ENCODE assay signal across 23 cellular contexts in the genomic region with DNA sequence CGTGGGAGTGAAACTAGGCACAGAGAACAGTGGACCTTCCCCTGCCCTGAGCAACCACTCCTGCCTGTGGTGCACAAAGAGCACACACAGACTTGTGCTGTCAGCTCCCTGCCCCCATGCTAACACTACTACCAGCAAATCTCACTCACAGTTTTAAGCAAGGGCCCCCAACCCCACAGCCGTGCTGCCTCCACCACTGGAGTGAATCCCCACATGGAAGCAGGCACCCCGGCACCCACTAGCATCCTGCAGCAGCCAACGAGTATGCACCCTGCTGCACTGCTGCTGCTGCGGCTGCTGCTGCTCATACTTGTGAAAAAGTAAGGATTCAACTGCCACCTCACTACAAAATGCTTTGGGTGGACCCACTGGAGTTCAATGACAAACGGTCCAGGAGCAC.
"Had no signal": no experiment of that assay in that cellular context is flagged by ENCODE, and none has a peak within 500 bp of the region (broad histone marks: within the 10 kb centered on the region; RNA-seq: fewer than 3 reads in every experiment).

No MANE protein-coding gene starts in this region.

- DNase-seq: activated CD4-positive, alpha-beta memory T cell treated with anti-CD3 and anti-CD28 coated beads for 36 hours; activated CD4-positive, alpha-beta T cell treated with anti-CD3 and anti-CD28 coated beads for 36 hours; activated CD4-positive, alpha-beta T cell treated with anti-CD3 and anti-CD28 coated beads, Interleukin-2, amount 10 ng/mL, durations not matched to agents 24 days and 14 days; activated CD4-positive, CD25-positive, alpha-beta regulatory T cell; activated CD4-positive, CD25-positive, alpha-beta regulatory T cell treated with anti-CD3 and anti-CD28 coated beads, Interleukin-2, amount 50 U/mL, for 72 hours; activated CD8-positive, alpha-beta memory T cell treated with anti-CD3 and anti-CD28 coated beads, Interleukin-2, amount 10 ng/mL, durations not matched to agents 7 days and 5 days; activated CD8-positive, alpha-beta memory T cell treated with anti-CD3 and anti-CD28 coated beads, Interleukin-2, amount 50 U/mL, for 4 hours; activated CD8-positive, alpha-beta T cell treated with anti-CD3 and anti-CD28 coated beads, Interleukin-2, amount 10 ng/mL, durations not matched to agents 7 days and 5 days; activated gamma-delta T cell; activated naive CD4-positive, alpha-beta T cell; activated naive CD4-positive, alpha-beta T cell treated with anti-CD3 and anti-CD28 coated beads, Interleukin-2, amount 10 ng/mL, durations not matched to agents 7 days and 5 days; activated naive CD8-positive, alpha-beta T cell treated with anti-CD3 and anti-CD28 coated beads, Interleukin-2, amount 10 ng/mL, durations not matched to agents 7 days and 5 days; activated T-cell treated with anti-CD3 and anti-CD28 coated beads, Interleukin-2, amount 50 U/mL, for 24 hours; activated T-cell treated with anti-CD3 and anti-CD28 coated beads, Interleukin-2, amount 50 U/mL, for 72 hours; brain microvascular endothelial cell; caudate nucleus; colonic mucosa; effector memory CD4-positive, alpha-beta T cell; endodermal cell; foreskin fibroblast; T-helper 2 cell had no signal

- H3K27ac ChIP-seq: brain microvascular endothelial cell, colonic mucosa had no signal

- H3K9me3 ChIP-seq: colonic mucosa had no signal

- H3K27me3 ChIP-seq: brain microvascular endothelial cell, colonic mucosa had no signal

- H3K4me1 ChIP-seq: colonic mucosa had no signal

- H3K36me3 ChIP-seq: brain microvascular endothelial cell, colonic mucosa had no signal

- ATAC-seq: activated CD4-positive, alpha-beta T cell treated with anti-CD3 and anti-CD28 coated beads for 36 hours; activated CD8-positive, alpha-beta memory T cell treated with anti-CD3 and anti-CD28 coated beads, Interleukin-2, amount 10 ng/mL, durations not matched to agents 7 days and 5 days; activated CD8-positive, alpha-beta T cell treated with anti-CD3 and anti-CD28 coated beads, Interleukin-2, amount 10 ng/mL, durations not matched to agents 7 days and 5 days; activated naive CD4-positive, alpha-beta T cell treated with anti-CD3 and anti-CD28 coated beads, Interleukin-2, amount 50 U/mL, for 72 hours; activated T-cell treated with anti-CD3 and anti-CD28 coated beads, Interleukin-2, amount 50 U/mL, for 72 hours; esophagus mucosa had no signal

- H3K4me3 ChIP-seq: colonic mucosa had no signal
